ENCODE assay signal across 19 cellular contexts in the genomic region with DNA sequence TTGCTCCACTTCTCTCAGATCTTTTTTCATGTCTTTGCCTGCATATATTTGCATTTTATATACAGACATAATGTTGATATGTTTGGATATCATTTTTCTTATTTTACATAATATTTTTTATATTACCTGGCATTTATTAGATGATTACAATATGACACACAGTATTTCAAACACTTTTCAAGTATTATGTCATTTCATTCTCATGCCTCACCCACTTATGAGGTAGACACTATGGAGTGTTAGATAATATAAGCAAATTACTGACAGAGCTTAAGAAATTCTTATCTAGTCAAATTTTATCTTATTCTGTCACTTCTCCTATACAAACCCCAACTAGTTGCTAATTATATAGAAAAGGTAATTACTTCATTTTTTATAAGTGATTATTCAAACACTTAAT. TPM values are rescaled to one million over a fixed set of nuclear protein-coding genes. Genes with fewer than 3 reads are reported as not detected.
DNase-seq lines count a peak whose midpoint lies in the region; ATAC-seq and TF ChIP-seq lines count a peak whose summit lies in the region.
"Had no signal": no experiment of that assay in that cellular context is flagged by ENCODE, and none has a peak within 500 bp of the region (broad histone marks: within the 10 kb centered on the region; RNA-seq: fewer than 3 reads in every experiment).

No MANE protein-coding gene starts in this region.

- peaks cover 11% of the 10 kb centered on the region for H3K9me3 Mint-ChIP-seq in type B pancreatic cell
- H3K9me3 Mint-ChIP-seq in neural progenitor cell: peaks cover 19% of the 10 kb centered on the region

- no peak overlapping the region for H4K8ac ChIP-seq in neuronal stem cell (ENCODE audit: low read depth, low read length)

- H3K4me3 Mint-ChIP-seq in type B pancreatic cell (no peak overlapping the region), neural progenitor cell (no peak overlapping the region)
- H3K4me3 Mint-ChIP-seq: activated CD8-positive, alpha-beta T cell treated with anti-CD3 and anti-CD28 coated beads for 36 hours; activated naive CD4-positive, alpha-beta T cell treated with anti-CD3 and anti-CD28 coated beads, Interleukin-2, amount 50 U/mL, for 24 hours; activated T-cell treated with anti-CD3 and anti-CD28 coated beads, Interleukin-2, amount 50 U/mL, for 72 hours; natural killer cell treated with Interleukin-12 subunit alpha and Interleukin-12 subunit beta and Interleukin-15 and Interleukin-18, amount 100 ng/mL, for 72 hours had no signal

- no TSS peak for BruUV-seq in Panc1 (replicated peaks; lab: Mats Ljungman, UMichigan)

- H3K27me3 Mint-ChIP-seq in type B pancreatic cell (no peaks in the 10 kb centered on the region), neural progenitor cell (ENCODE audit: insufficient read depth, low read depth) (no peaks in the 10 kb centered on the region)
- H3K27me3 Mint-ChIP-seq: activated CD8-positive, alpha-beta T cell treated with anti-CD3 and anti-CD28 coated beads for 36 hours; activated naive CD4-positive, alpha-beta T cell treated with anti-CD3 and anti-CD28 coated beads, Interleukin-2, amount 50 U/mL, for 24 hours; natural killer cell treated with Interleukin-12 subunit alpha and Interleukin-12 subunit beta and Interleukin-15 and Interleukin-18, amount 100 ng/mL, for 72 hours had no signal

- no peaks in the 10 kb centered on the region for H3K79me1 ChIP-seq in neuronal stem cell (ENCODE audit: low read depth, low read length)

- ATAC-seq in Panc1 (no peak), GM19452 (IDR thresholded peaks at IDR 0.05; ENCODE audit: unreplicated experiment) (no peak), HG02678 (IDR thresholded peaks at IDR 0.05; ENCODE audit: unreplicated experiment) (no peak)
- ATAC-seq: activated CD8-positive, alpha-beta T cell treated with anti-CD3 and anti-CD28 coated beads for 36 hours; activated T-cell treated with anti-CD3 and anti-CD28 coated beads, Interleukin-2, amount 50 U/mL, for 72 hours had no signal

- H3K27ac ChIP-seq in Panc1 (ENCODE audit: low read length) (peak overlapping the region; percentile 88), esophagus muscularis mucosa (replicated peaks in 1 of 4) (peak overlapping the region; percentile 77 to 81 (median 80)), neuronal stem cell (replicated peaks; ENCODE audit: low read length) (no peak overlapping the region), neural progenitor cell (no peak overlapping the region)
- H3K27ac ChIP-seq: SJSA1 had no signal

- H3K4me3 ChIP-seq in Panc1 (ENCODE audit: low read depth in 2 of 2, low read length in 2 of 2): peak overlapping the region in 1 of 2 experiments; percentile 35; a peak in 1 of 4 replicates
- H3K4me3 ChIP-seq in esophagus muscularis mucosa: no peak overlapping the region
- H3K4me3 ChIP-seq in neuronal stem cell (ENCODE audit: low read length in 2 of 2): no peak overlapping the region
- no peak overlapping the region for H3K4me3 ChIP-seq in neural progenitor cell
- H3K4me3 ChIP-seq: SJSA1 had no signal

- H2BK12ac ChIP-seq in neuronal stem cell (ENCODE audit: low read length): no peak overlapping the region

- TF ChIP-seq CTCF in Panc1 (IDR thresholded peaks at IDR 0.05) (no peak), esophagus muscularis mucosa (IDR thresholded peaks at IDR 0.05) (no peak), type B pancreatic cell (conservative IDR thresholded peaks at IDR 0.05) (no peak), neural progenitor cell (IDR thresholded peaks at IDR 0.05) (no peak)

- H3K4me2 ChIP-seq in neuronal stem cell (ENCODE audit: insufficient read depth, low read length, poor library complexity, severe bottlenecking): no peak overlapping the region
- no peak overlapping the region for H3K4me2 ChIP-seq in neural progenitor cell

- H3F3A ChIP-seq in neural progenitor cell (ENCODE audit: low read depth): no peaks in the 10 kb centered on the region

- no peak overlapping the region for H2BK5ac ChIP-seq in neuronal stem cell (ENCODE audit: low read length)

- no peak overlapping the region for H2BK15ac ChIP-seq in neuronal stem cell (ENCODE audit: low read length)

- no peaks in the 10 kb centered on the region for H3K36me3 ChIP-seq in Panc1 (ENCODE audit: control insufficient read depth, insufficient read depth, low read length)
- H3K36me3 ChIP-seq in esophagus muscularis mucosa: no peaks in the 10 kb centered on the region
- no peaks in the 10 kb centered on the region for H3K36me3 ChIP-seq in neuronal stem cell (replicated peaks in 1 of 2; ENCODE audit: control insufficient read depth in 2 of 2, insufficient read depth in 2 of 2, low read length in 2 of 2)
- no peaks in the 10 kb centered on the region for H3K36me3 ChIP-seq in neural progenitor cell
- H3K36me3 ChIP-seq: SJSA1 had no signal

- in situ Hi-C loops in Panc1 (cut with HindIII; ENCODE audit: low pct_unique_long_range_greater_than_20kb, low sequenced_read_pairs): no loop called here

- H3K4me1 ChIP-seq in Panc1 (ENCODE audit: control insufficient read depth, insufficient read depth, low read length) (peaks cover 15% of the 10 kb centered on the region; the same call in 1 of the 2 replicates), esophagus muscularis mucosa (peaks cover 6 to 70% (median 46%) of the 10 kb centered on the region in 4 donors), neuronal stem cell (ENCODE audit: control insufficient read depth in 2 of 2, insufficient read depth in 1 of 2, low read depth in 1 of 2, low read length in 2 of 2) (peaks cover 0 to 3% of the 10 kb centered on the region in 2 donors), neural progenitor cell (no peaks in the 10 kb centered on the region)

- H2BK120ac ChIP-seq in neuronal stem cell (ENCODE audit: low read depth, low read length): no peak overlapping the region

- H2AFZ ChIP-seq in neuronal stem cell (ENCODE audit: low read length) (peak overlapping the region; percentile 25), neural progenitor cell (replicated peaks) (no peak overlapping the region)

- H3K9me3 ChIP-seq in Panc1 (ENCODE audit: control insufficient read depth, insufficient read depth, low read depth, low read length): no peaks in the 10 kb centered on the region
- H3K9me3 ChIP-seq in esophagus muscularis mucosa: peaks cover 0 to 7% (median 2%) of the 10 kb centered on the region in 4 donors
- peaks cover 0 to 7% of the 10 kb centered on the region in 2 donors for H3K9me3 ChIP-seq in neuronal stem cell (replicated peaks in 1 of 2; ENCODE audit: control insufficient read depth in 2 of 2, insufficient read depth in 1 of 2, low read depth in 1 of 2, low read length in 2 of 2)
- H3K9me3 ChIP-seq in neural progenitor cell (ENCODE audit: low read depth): no peaks in the 10 kb centered on the region
- H3K9me3 ChIP-seq: SJSA1 had no signal

- H3K4ac ChIP-seq in neuronal stem cell (ENCODE audit: low read length): no peak overlapping the region

- H2AK5ac ChIP-seq in neuronal stem cell (ENCODE audit: low read depth, low read length): no peak overlapping the region

- no peak overlapping the region for H3K14ac ChIP-seq in neuronal stem cell (ENCODE audit: low read length)

- no peak for TF ChIP-seq POLR2A in esophagus muscularis mucosa (IDR thresholded peaks at IDR 0.05; ENCODE audit: low read depth)

- no peak overlapping the region for H3K9ac ChIP-seq in neuronal stem cell (ENCODE audit: low read depth, low read length, poor library complexity)
- H3K9ac ChIP-seq in neural progenitor cell: no peak overlapping the region

- H3K4me1 Mint-ChIP-seq in type B pancreatic cell (ENCODE audit: unreplicated experiment): peaks cover 7% of the 10 kb centered on the region
- peaks cover 13% of the 10 kb centered on the region for H3K4me1 Mint-ChIP-seq in neural progenitor cell
- H3K4me1 Mint-ChIP-seq: activated naive CD4-positive, alpha-beta T cell treated with anti-CD3 and anti-CD28 coated beads, Interleukin-2, amount 50 U/mL, for 24 hours had no signal

- DNase-seq in Panc1 (ENCODE audit: low read depth, low spot score) (no peak), esophagus muscularis mucosa (ENCODE audit: extremely low spot score) (no peak), neuronal stem cell (ENCODE audit: low spot score) (no peak), type B pancreatic cell (ENCODE audit: extremely low spot score, unreplicated experiment) (no peak), neural progenitor cell (ENCODE audit: low spot score) (no peak), SK-N-DZ (ENCODE audit: low spot score) (no peak)
- DNase-seq: activated CD4-positive, CD25-positive, alpha-beta regulatory T cell; activated CD8-positive, alpha-beta T cell treated with anti-CD3 and anti-CD28 coated beads for 36 hours; activated T-cell treated with anti-CD3 and anti-CD28 coated beads, Interleukin-2, amount 50 U/mL, for 72 hours; mesendoderm; NCI-H1436; NCI-H2171 treated with DMSO at 0.1 percent for 48 hours had no signal

- H3K36me3 Mint-ChIP-seq in type B pancreatic cell: peaks cover 21% of the 10 kb centered on the region
- no peaks in the 10 kb centered on the region for H3K36me3 Mint-ChIP-seq in neural progenitor cell
- H3K36me3 Mint-ChIP-seq: activated naive CD4-positive, alpha-beta T cell treated with anti-CD3 and anti-CD28 coated beads, Interleukin-2, amount 50 U/mL, for 24 hours; natural killer cell treated with Interleukin-12 subunit alpha and Interleukin-12 subunit beta and Interleukin-15 and Interleukin-18, amount 100 ng/mL, for 72 hours had no signal

- no peak overlapping the region for H3K18ac ChIP-seq in neuronal stem cell (ENCODE audit: low read length)

- no peak for TF ChIP-seq EP300 in esophagus muscularis mucosa (IDR thresholded peaks at IDR 0.05)

- intact Hi-C loops in Panc1 (cut with micrococcal nuclease; ENCODE audit: unreplicated experiment) (no loop called here), esophagus muscularis mucosa (cut with DNase I) (no loop called here)

- H3K27ac Mint-ChIP-seq in type B pancreatic cell (peak overlapping the region; percentile 91), neural progenitor cell (no peak overlapping the region)
- H3K27ac Mint-ChIP-seq: activated CD8-positive, alpha-beta T cell treated with anti-CD3 and anti-CD28 coated beads for 36 hours; activated naive CD4-positive, alpha-beta T cell treated with anti-CD3 and anti-CD28 coated beads, Interleukin-2, amount 50 U/mL, for 24 hours; activated T-cell treated with anti-CD3 and anti-CD28 coated beads, Interleukin-2, amount 50 U/mL, for 72 hours; natural killer cell treated with Interleukin-12 subunit alpha and Interleukin-12 subunit beta and Interleukin-15 and Interleukin-18, amount 100 ng/mL, for 72 hours had no signal

- H3K79me2 ChIP-seq in neural progenitor cell (ENCODE audit: low read depth): no peaks in the 10 kb centered on the region

- CTCF ChIA-PET in Panc1 (lab: Charles Lee): no interaction called here

- POLR2A ChIA-PET in Panc1 (lab: Charles Lee): no interaction called here

- H4K20me1 ChIP-seq in neural progenitor cell (ENCODE audit: low read depth): no peaks in the 10 kb centered on the region

- no peak overlapping the region for H4K91ac ChIP-seq in neuronal stem cell (ENCODE audit: low read depth, low read length, poor library complexity)

- H3K23ac ChIP-seq in neuronal stem cell (ENCODE audit: low read depth, low read length, poor library complexity): no peak overlapping the region

- H3K27me3 ChIP-seq in Panc1 (ENCODE audit: control insufficient read depth, insufficient read depth, low read length) (no peaks in the 10 kb centered on the region), esophagus muscularis mucosa (no peaks in the 10 kb centered on the region), neuronal stem cell (ENCODE audit: control insufficient read depth in 3 of 3, insufficient read depth in 3 of 3, low read depth in 1 of 3, low read length in 3 of 3) (no peaks in the 10 kb centered on the region), neural progenitor cell (no peaks in the 10 kb centered on the region)
- H3K27me3 ChIP-seq: SJSA1 had no signal

RNA-seq across cellular contexts. Expression of a gene that starts 11.1 kb away (rescaled TPM):
- total RNA-seq in Panc1 (2021; ENCODE audit: unreplicated experiment) (6.8 TPM), esophagus muscularis mucosa (10 to 100 TPM; 11.4 to 28.8 (median 23.9) TPM), type B pancreatic cell (ENCODE audit: low replicate concordance) (8.7 and 15.9 TPM in 2 replicates), neural progenitor cell (ENCODE audit: low replicate concordance) (0.75 and 0.77 TPM in 2 replicates)
- 4.3 TPM for polyA plus RNA-seq in Panc1 (2012; ENCODE audit: insufficient read length)
- polyA plus RNA-seq in neuronal stem cell (2013, experiment 1 of 2): 1.3 TPM
- polyA plus RNA-seq in neuronal stem cell (2013, experiment 2 of 2): 1.0 TPM
- polyA plus RNA-seq in SK-N-DZ (2014; cell fraction: cytosol; rRNA removed): 0.35 TPM in 1 of 2 replicates, not detected in the other
- polyA plus RNA-seq in SK-N-DZ (2014; cell fraction: nucleus; rRNA removed): 0.31 and 0.91 TPM in 2 replicates
- total RNA-seq: activated CD8-positive, alpha-beta T cell treated with anti-CD3 and anti-CD28 coated beads for 36 hours; activated T-cell treated with anti-CD3 and anti-CD28 coated beads, Interleukin-2, amount 50 U/mL, for 72 hours; natural killer cell treated with Interleukin-12 subunit alpha and Interleukin-12 subunit beta and Interleukin-15 and Interleukin-18, amount 100 ng/mL, for 72 hours; OCI-LY7; SJSA1; T-helper 2 cell treated with Interferon-gamma antibody and Interleukin-4, amounts not matched to agents 100 ng/mL and 5 ng/mL, for 36 hours had no signal

Comparison
In these comparisons a context has a peak if more than half of its experiments do, and no peak if none do; other contexts are left out.
1. H3K27ac ChIP-seq: peak in Panc1 (single experiment) and esophagus muscularis mucosa (4 of 4); none in neuronal stem cell (single experiment) and neural progenitor cell (single experiment).